2 cellular contexts compared by ENCODE assay signal in genomic region chr1:19552291-19553010, GRCh38.
A peak's percentile ranks its signal among the peaks of the same experiment; 100 is the strongest.
TF ChIP-seq lines count a peak whose summit lies in the region.

No MANE protein-coding gene starts in this region.

TF ChIP-seq in HepG2, 621 proteins besides CTCF, POLR2A, EP300 and RAD21:
- peak; percentile 41 for TF ChIP-seq FOSL2 (CRISPR knock-in tag; IDR thresholded peaks at IDR 0.05)
- TF ChIP-seq FUBP1 (CRISPR knock-in tag; IDR thresholded peaks at IDR 0.05; ENCODE audit: borderline replicate concordance) = no peak
- peak; percentile 60 for TF ChIP-seq ZMYM2 (CRISPR knock-in tag; IDR thresholded peaks at IDR 0.05)
- 0 out of 2 replicates have a peak, but pooled peaks have one; percentile 22 for TF ChIP-seq HNF1B (CRISPR knock-in tag; IDR thresholded peaks at IDR 0.05)
- TF ChIP-seq, protein P1, sequence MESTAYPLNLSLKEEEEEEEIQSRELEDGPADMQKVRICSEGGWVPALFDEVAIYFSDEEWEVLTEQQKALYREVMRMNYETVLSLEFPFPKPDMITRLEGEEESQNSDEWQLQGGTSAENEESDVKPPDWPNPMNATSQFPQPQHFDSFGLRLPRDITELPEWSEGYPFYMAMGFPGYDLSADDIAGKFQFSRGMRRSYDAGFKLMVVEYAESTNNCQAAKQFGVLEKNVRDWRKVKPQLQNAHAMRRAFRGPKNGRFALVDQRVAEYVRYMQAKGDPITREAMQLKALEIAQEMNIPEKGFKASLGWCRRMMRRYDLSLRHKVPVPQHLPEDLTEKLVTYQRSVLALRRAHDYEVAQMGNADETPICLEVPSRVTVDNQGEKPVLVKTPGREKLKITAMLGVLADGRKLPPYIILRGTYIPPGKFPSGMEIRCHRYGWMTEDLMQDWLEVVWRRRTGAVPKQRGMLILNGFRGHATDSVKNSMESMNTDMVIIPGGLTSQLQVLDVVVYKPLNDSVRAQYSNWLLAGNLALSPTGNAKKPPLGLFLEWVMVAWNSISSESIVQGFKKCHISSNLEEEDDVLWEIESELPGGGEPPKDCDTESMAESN (CRISPR knock-in tag; conservative IDR thresholded peaks at IDR 0.05) = peak; percentile 100
- TF ChIP-seq, protein P2, sequence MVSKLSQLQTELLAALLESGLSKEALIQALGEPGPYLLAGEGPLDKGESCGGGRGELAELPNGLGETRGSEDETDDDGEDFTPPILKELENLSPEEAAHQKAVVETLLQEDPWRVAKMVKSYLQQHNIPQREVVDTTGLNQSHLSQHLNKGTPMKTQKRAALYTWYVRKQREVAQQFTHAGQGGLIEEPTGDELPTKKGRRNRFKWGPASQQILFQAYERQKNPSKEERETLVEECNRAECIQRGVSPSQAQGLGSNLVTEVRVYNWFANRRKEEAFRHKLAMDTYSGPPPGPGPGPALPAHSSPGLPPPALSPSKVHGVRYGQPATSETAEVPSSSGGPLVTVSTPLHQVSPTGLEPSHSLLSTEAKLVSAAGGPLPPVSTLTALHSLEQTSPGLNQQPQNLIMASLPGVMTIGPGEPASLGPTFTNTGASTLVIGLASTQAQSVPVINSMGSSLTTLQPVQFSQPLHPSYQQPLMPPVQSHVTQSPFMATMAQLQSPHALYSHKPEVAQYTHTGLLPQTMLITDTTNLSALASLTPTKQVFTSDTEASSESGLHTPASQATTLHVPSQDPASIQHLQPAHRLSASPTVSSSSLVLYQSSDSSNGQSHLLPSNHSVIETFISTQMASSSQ (IDR thresholded peaks at IDR 0.05; ENCODE audit: low read depth) = 0 out of 2 replicates have a peak, but pooled peaks have one; percentile 47
- TF ChIP-seq, protein P2 (CRISPR knock-in tag; IDR thresholded peaks at IDR 0.05; ENCODE audit: borderline replicate concordance) = no peak; the same call in 1 of the 2 replicates
TF ChIP-seq in HepG2: peak in this region for 5.

TF ChIP-seq in K562, 482 proteins besides CTCF, POLR2A, EP300 and RAD21:
- no peak for TF ChIP-seq ZSCAN29 (IDR thresholded peaks at IDR 0.05)
- TF ChIP-seq MCM3 (IDR thresholded peaks at IDR 0.05) = no peak
- no peak for TF ChIP-seq SP2 (IDR thresholded peaks at IDR 0.05; ENCODE audit: extremely low read depth, low read depth, low read length, poor library complexity, severe bottlenecking)
- TF ChIP-seq ZNF316 (IDR thresholded peaks at IDR 0.05) = peak; percentile 47; the same call in 1 of the 2 replicates
- 0 out of 4 replicates have a peak, but pooled peaks of 1 of the 2 experiments have one; percentile 16 for TF ChIP-seq TRIM24 (IDR thresholded peaks at IDR 0.05)
- TF ChIP-seq, protein P3, sequence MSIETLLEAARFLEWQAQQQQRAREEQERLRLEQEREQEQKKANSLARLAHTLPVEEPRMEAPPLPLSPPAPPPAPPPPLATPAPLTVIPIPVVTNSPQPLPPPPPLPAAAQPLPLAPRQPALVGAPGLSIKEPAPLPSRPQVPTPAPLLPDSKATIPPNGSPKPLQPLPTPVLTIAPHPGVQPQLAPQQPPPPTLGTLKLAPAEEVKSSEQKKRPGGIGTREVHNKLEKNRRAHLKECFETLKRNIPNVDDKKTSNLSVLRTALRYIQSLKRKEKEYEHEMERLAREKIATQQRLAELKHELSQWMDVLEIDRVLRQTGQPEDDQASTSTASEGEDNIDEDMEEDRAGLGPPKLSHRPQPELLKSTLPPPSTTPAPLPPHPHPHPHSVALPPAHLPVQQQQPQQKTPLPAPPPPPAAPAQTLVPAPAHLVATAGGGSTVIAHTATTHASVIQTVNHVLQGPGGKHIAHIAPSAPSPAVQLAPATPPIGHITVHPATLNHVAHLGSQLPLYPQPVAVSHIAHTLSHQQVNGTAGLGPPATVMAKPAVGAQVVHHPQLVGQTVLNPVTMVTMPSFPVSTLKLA (conservative IDR thresholded peaks at IDR 0.05) = no peak
